8 cellular contexts compared by ENCODE assay signal in genomic region chr2:231673348-231673770, GRCh38. TPM values are rescaled to one million over a fixed set of nuclear protein-coding genes. Genes with fewer than 3 reads are reported as not detected.
A peak's percentile ranks its signal among the peaks of the same experiment; 100 is the strongest.
DNase-seq lines count a peak whose midpoint lies in the region; ATAC-seq and TF ChIP-seq lines count a peak whose summit lies in the region.

No MANE protein-coding gene starts in this region.

- H3K4me3 ChIP-seq in mucosa of descending colon, result peak overlapping the region; percentile 11
- H3K4me3 ChIP-seq in foreskin fibroblast (ENCODE audit: low read depth in 1 of 2, low read length in 2 of 2), result no peak overlapping the region

- intact Hi-C loops in mucosa of descending colon (cut with DNase I, micrococcal nuclease), result loop anchor here in 1 of 2 donors (5.0 kb wide), 1 partner anchor 61 kb away; no protein-coding TSS in a partner anchor

- peak; percentile 83 for DNase-seq in DMS53 treated with DMSO at 0.1 percent for 48 hours (lab: John Stamatoyannopoulos, UW; ENCODE audit: unreplicated experiment)
- DNase-seq in NCI-H2029 (lab: John Stamatoyannopoulos, UW), result peak; percentile 90
- peak; percentile 88 for DNase-seq in cerebellar cortex (ENCODE audit: low spot score)
- DNase-seq in mucosa of descending colon, result peak; percentile 92 to 95 (median 94)
- no peak for DNase-seq in foreskin fibroblast
- no peak for DNase-seq in NOMO-1 treated with DMSO at 0.1 percent for 48 hours (lab: John Stamatoyannopoulos, UW; ENCODE audit: unreplicated experiment)
- no peak for DNase-seq in activated CD8-positive, alpha-beta memory T cell treated with anti-CD3 and anti-CD28 coated beads, Interleukin-2, amount 50 U/mL, for 4 hours

- ATAC-seq in mucosa of descending colon, result peak; percentile 72
- ATAC-seq in HG03571 (IDR thresholded peaks at IDR 0.05; ENCODE audit: unreplicated experiment), result no peak

- TF ChIP-seq CTCF in mucosa of descending colon (IDR thresholded peaks at IDR 0.05) (no peak), foreskin fibroblast (IDR thresholded peaks at IDR 0.05; ENCODE audit: low read depth, low read length) (no peak)

- H3K4me1 ChIP-seq in mucosa of descending colon (ENCODE audit: low read depth), result peaks cover 55% of the 10 kb centered on the region

- H3K9me3 ChIP-seq in mucosa of descending colon, result no peaks in the 10 kb centered on the region

- H3K36me3 ChIP-seq in mucosa of descending colon (ENCODE audit: low read depth), result no peaks in the 10 kb centered on the region

RNA-seq across cellular contexts. Expression of gene PTMA, which starts 35.0 kb away (rescaled TPM):
- 1,000 to 10,000 TPM in 1 of 3 donors, 100 to 1,000 TPM in 2; 838 to 1,158 (median 963) TPM for total RNA-seq in mucosa of descending colon

Comparison
In these comparisons a context has a peak if more than half of its experiments do, and no peak if none do; other contexts are left out.
1. DNase-seq: peak in DMS53 treated with DMSO at 0.1 percent for 48 hours (single experiment), NCI-H2029 (single experiment), cerebellar cortex (single experiment) and mucosa of descending colon (3 of 3); none in foreskin fibroblast (0 of 2), NOMO-1 treated with DMSO at 0.1 percent for 48 hours (single experiment) and activated CD8-positive, alpha-beta memory T cell treated with anti-CD3 and anti-CD28 coated beads, Interleukin-2, amount 50 U/mL, for 4 hours (single experiment).